Comparison of ENCODE assay signal across 8 cellular contexts in genomic region chr16:88534731-88535141, GRCh38. TPM values are rescaled to one million over a fixed set of nuclear protein-coding genes. Genes with fewer than 3 reads are reported as not detected.
DNase-seq lines count a peak whose midpoint lies in the region; ATAC-seq and TF ChIP-seq lines count a peak whose summit lies in the region.

No MANE protein-coding gene starts in this region.

- peak overlapping the region; percentile 60 to 81 for H3K27ac Mint-ChIP-seq in activated naive CD4-positive, alpha-beta T cell treated with anti-CD3 and anti-CD28 coated beads, Interleukin-2, amount 50 U/mL, for 72 hours
- no peak overlapping the region for H3K27ac Mint-ChIP-seq in endothelial cell (ENCODE audit: unreplicated experiment)

- ATAC-seq in Right ventricle myocardium inferior (peak; percentile 12), HG03095 (IDR thresholded peaks at IDR 0.05; ENCODE audit: unreplicated experiment) (no peak)
- peak in 1 of 2 donors; percentile 17 for ATAC-seq in activated naive CD4-positive, alpha-beta T cell treated with anti-CD3 and anti-CD28 coated beads, Interleukin-2, amount 50 U/mL, for 72 hours

- no peaks in the 10 kb centered on the region for H3K36me3 Mint-ChIP-seq in activated naive CD4-positive, alpha-beta T cell treated with anti-CD3 and anti-CD28 coated beads, Interleukin-2, amount 50 U/mL, for 72 hours
- peaks cover 5% of the 10 kb centered on the region for H3K36me3 Mint-ChIP-seq in endothelial cell (ENCODE audit: low read depth, unreplicated experiment)

- peaks cover 6% of the 10 kb centered on the region for H3K4me1 Mint-ChIP-seq in endothelial cell (ENCODE audit: unreplicated experiment)

- DNase-seq in Right ventricle myocardium inferior (ENCODE audit: missing footprints) (peak; percentile 80), cardiac septum (ENCODE audit: low spot score) (no peak), LHCN-M2 (ENCODE audit: low read depth) (peak; percentile 36), hepatic stellate cell (ENCODE audit: low spot score) (peak; percentile 68), endothelial cell (ENCODE audit: low spot score) (no peak)
- DNase-seq in activated naive CD4-positive, alpha-beta T cell treated with anti-CD3 and anti-CD28 coated beads, Interleukin-2, amount 50 U/mL, for 72 hours (ENCODE audit: low spot score in 2 of 2), result no peak
- peak; percentile 41 for DNase-seq in stimulated activated CD4-positive, alpha-beta T cell treated with anti-CD3 and anti-CD28 coated beads, Interleukin-1b, Interleukin-23, amount 100 ng/mL, for 48 hours

- TF ChIP-seq CTCF in endothelial cell (IDR thresholded peaks at IDR 0.05; ENCODE audit: unreplicated experiment), result no peak

- peaks cover 11% of the 10 kb centered on the region for H3K27me3 Mint-ChIP-seq in endothelial cell (ENCODE audit: unreplicated experiment)

- intact Hi-C loops in Right ventricle myocardium inferior (cut with DNase I) (no loop called here), cardiac septum (cut with DNase I) (no loop called here)

- no peak overlapping the region for H3K4me3 Mint-ChIP-seq in endothelial cell (ENCODE audit: unreplicated experiment)

- H3K9me3 Mint-ChIP-seq in activated naive CD4-positive, alpha-beta T cell treated with anti-CD3 and anti-CD28 coated beads, Interleukin-2, amount 50 U/mL, for 72 hours, result no peaks in the 10 kb centered on the region
- no peaks in the 10 kb centered on the region for H3K9me3 Mint-ChIP-seq in endothelial cell (ENCODE audit: unreplicated experiment)

RNA-seq across cellular contexts. Expression of gene ZC3H18, which starts 35.5 kb away (rescaled TPM):
- 23.9 TPM for total RNA-seq in Right ventricle myocardium inferior
- 20.6 TPM for total RNA-seq in cardiac septum
- total RNA-seq in LHCN-M2 (2014; rRNA removed), result 15.8 and 20.0 TPM in 2 replicates
- polyA plus RNA-seq in LHCN-M2 (2012), result 19.7 TPM
- 10 to 100 TPM; 70.3 to 71.9 TPM for total RNA-seq in activated naive CD4-positive, alpha-beta T cell treated with anti-CD3 and anti-CD28 coated beads, Interleukin-2, amount 50 U/mL, for 72 hours
- 49.3 TPM for total RNA-seq in endothelial cell (ENCODE audit: unreplicated experiment)

Comparison
In these comparisons a context has a peak if more than half of its experiments do, and no peak if none do; other contexts are left out.
1. DNase-seq: peak in Right ventricle myocardium inferior (single experiment), LHCN-M2 (single experiment), hepatic stellate cell (single experiment) and stimulated activated CD4-positive, alpha-beta T cell treated with anti-CD3 and anti-CD28 coated beads, Interleukin-1b, Interleukin-23, amount 100 ng/mL, for 48 hours (single experiment); none in cardiac septum (single experiment), activated naive CD4-positive, alpha-beta T cell treated with anti-CD3 and anti-CD28 coated beads, Interleukin-2, amount 50 U/mL, for 72 hours (0 of 2) and endothelial cell (single experiment).